ENCODE assay signal across 8 cellular contexts in the genomic region with DNA sequence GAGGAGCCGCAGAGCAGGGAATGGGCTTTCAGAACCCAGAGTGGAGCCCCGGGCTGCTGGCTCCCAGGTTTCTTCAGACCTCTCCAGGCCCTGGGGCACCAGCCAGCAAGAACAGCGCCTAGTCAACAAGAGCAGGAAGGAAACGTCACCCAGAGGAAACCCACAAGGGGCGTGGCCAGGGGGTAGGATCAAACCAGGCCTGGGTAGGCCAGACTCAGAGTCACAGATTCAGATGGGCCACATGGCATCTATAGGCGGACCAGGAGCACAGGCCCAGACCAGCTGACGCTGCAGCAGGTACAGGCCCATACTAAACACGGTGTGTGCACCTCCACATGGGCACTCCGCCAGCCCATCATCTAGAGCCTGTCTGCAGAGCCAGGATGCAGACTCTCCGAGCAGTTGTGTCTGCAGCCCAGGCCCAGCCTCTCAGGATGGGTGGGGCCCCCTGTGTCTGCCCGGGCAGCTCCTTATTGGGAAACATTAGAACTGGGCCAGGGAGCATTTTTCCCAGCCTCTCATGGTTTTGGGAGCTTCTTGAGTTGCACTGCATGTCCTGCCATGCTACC. TPM values are rescaled to one million over a fixed set of nuclear protein-coding genes. Genes with fewer than 3 reads are reported as not detected.
DNase-seq lines count a peak whose midpoint lies in the region; TF ChIP-seq lines count a peak whose summit lies in the region.

A gene (minus strand): TSS at position 127 of the 569 bp plus-strand sequence. CDS start 552 bp downstream, outside the sequence.

- POLR2A ChIA-PET in HEK293T (lab: Yijun Ruan, JAX) = no interaction called here
- POLR2A ChIA-PET in activated CD4-positive, alpha-beta T cell treated with anti-CD3 and anti-CD28 coated beads, Interleukin-2, amount 10 ng/mL, durations not matched to agents 7 days and 5 days (lab: Charles Lee) = interaction anchor here (1.0 kb wide), 1 partner anchor 83 kb away, joined by 3 read pairs; no protein-coding TSS in a partner anchor

- H3K4me1 Mint-ChIP-seq in activated CD4-positive, alpha-beta T cell treated with anti-CD3 and anti-CD28 coated beads, Interleukin-2, amount 10 ng/mL, durations not matched to agents 7 days and 5 days = peaks cover 67% of the 10 kb centered on the region

- H3K9me3 Mint-ChIP-seq in activated CD4-positive, alpha-beta T cell treated with anti-CD3 and anti-CD28 coated beads, Interleukin-2, amount 10 ng/mL, durations not matched to agents 7 days and 5 days = no peaks in the 10 kb centered on the region

- peaks cover 8% of the 10 kb centered on the region for H3K27me3 Mint-ChIP-seq in activated CD4-positive, alpha-beta T cell treated with anti-CD3 and anti-CD28 coated beads, Interleukin-2, amount 10 ng/mL, durations not matched to agents 7 days and 5 days

- peaks cover 41% of the 10 kb centered on the region for H3K36me3 Mint-ChIP-seq in activated CD4-positive, alpha-beta T cell treated with anti-CD3 and anti-CD28 coated beads, Interleukin-2, amount 10 ng/mL, durations not matched to agents 7 days and 5 days (ENCODE audit: low read depth)

- peak within 1 kb of the TSS; percentile 98 for H3K27ac Mint-ChIP-seq in activated CD4-positive, alpha-beta T cell treated with anti-CD3 and anti-CD28 coated beads, Interleukin-2, amount 10 ng/mL, durations not matched to agents 7 days and 5 days

- CTCF ChIA-PET in HEK293T (lab: Yijun Ruan, JAX) = interaction anchor here (1.2 kb wide), 1 partner anchor 46 kb away, joined by 3 read pairs; no protein-coding TSS in a partner anchor
- CTCF ChIA-PET in activated CD4-positive, alpha-beta T cell treated with anti-CD3 and anti-CD28 coated beads, Interleukin-2, amount 10 ng/mL, durations not matched to agents 7 days and 5 days (lab: Charles Lee) = interaction anchor here (0.6 to 1.3 kb wide), 2 partner anchors 840 to 880 kb away, joined by 4 to 6 read pairs; a partner anchor contains a TSS

- peak within 1 kb of the TSS; percentile 76 for H3K4me3 ChIP-seq in GM12865 (ENCODE audit: low read depth, low read length)

- peak within 1 kb of the TSS; percentile 90 for H3K4me3 Mint-ChIP-seq in activated CD4-positive, alpha-beta T cell treated with anti-CD3 and anti-CD28 coated beads, Interleukin-2, amount 10 ng/mL, durations not matched to agents 7 days and 5 days

- no peak for TF ChIP-seq CTCF in GM12865 (IDR thresholded peaks at IDR 0.05; ENCODE audit: insufficient read depth, low read depth, low read length, missing control alignments)

- DNase-seq in GM12865 (ENCODE audit: low read depth) (peak; percentile 93), HEK293T (ENCODE audit: extremely low spot score) (peak; percentile 6), NCI-H2029 (lab: John Stamatoyannopoulos, UW) (peak; percentile 70), dedifferentiated amniotic fluid mesenchymal stem cell (ENCODE audit: extremely low spot score) (peak; percentile 87), medulla oblongata (ENCODE audit: extremely low spot score) (peak; percentile 86), SK-N-DZ (ENCODE audit: low spot score) (no peak)
- peak; percentile 98 for DNase-seq in activated CD4-positive, alpha-beta T cell treated with anti-CD3 and anti-CD28 coated beads, Interleukin-2, amount 10 ng/mL, durations not matched to agents 7 days and 5 days
- DNase-seq in stimulated activated CD8-positive, alpha-beta memory T cell treated with anti-CD3 and anti-CD28 coated beads, Interleukin-12 subunit alpha, Interleukin-12 subunit beta, amount 100 ng/mL, for 4 hours (ENCODE audit: low read depth) = peak; percentile 81

TF ChIP-seq in HEK293T, 16 proteins besides CTCF, POLR2A, EP300 and RAD21:
- TF ChIP-seq, protein P1, sequence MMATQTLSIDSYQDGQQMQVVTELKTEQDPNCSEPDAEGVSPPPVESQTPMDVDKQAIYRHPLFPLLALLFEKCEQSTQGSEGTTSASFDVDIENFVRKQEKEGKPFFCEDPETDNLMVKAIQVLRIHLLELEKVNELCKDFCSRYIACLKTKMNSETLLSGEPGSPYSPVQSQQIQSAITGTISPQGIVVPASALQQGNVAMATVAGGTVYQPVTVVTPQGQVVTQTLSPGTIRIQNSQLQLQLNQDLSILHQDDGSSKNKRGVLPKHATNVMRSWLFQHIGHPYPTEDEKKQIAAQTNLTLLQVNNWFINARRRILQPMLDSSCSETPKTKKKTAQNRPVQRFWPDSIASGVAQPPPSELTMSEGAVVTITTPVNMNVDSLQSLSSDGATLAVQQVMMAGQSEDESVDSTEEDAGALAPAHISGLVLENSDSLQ (IDR thresholded peaks at IDR 0.05) = no peak
- no peak for TF ChIP-seq FOXA1 (IDR thresholded peaks at IDR 0.05)
- no peak for TF ChIP-seq FOXM1 (IDR thresholded peaks at IDR 0.05; ENCODE audit: borderline replicate concordance)
- TF ChIP-seq ZNF384 (IDR thresholded peaks at IDR 0.05) = no peak
- TF ChIP-seq ELF4 (IDR thresholded peaks at IDR 0.05) = no peak
- no peak for TF ChIP-seq CTBP1 (IDR thresholded peaks at IDR 0.05; ENCODE audit: borderline replicate concordance)
- TF ChIP-seq SP1 (IDR thresholded peaks at IDR 0.05) = no peak
- no peak for TF ChIP-seq LEF1 (IDR thresholded peaks at IDR 0.05; ENCODE audit: borderline replicate concordance)
- TF ChIP-seq HDGF (IDR thresholded peaks at IDR 0.05; ENCODE audit: borderline replicate concordance) = no peak
- TF ChIP-seq L3MBTL2 (conservative IDR thresholded peaks at IDR 0.05) = no peak
- TF ChIP-seq SUZ12 (IDR thresholded peaks at IDR 0.05) = no peak
- no peak for TF ChIP-seq TARDBP (IDR thresholded peaks at IDR 0.05)
- TF ChIP-seq FOXK2 (IDR thresholded peaks at IDR 0.05) = no peak
- TF ChIP-seq ARNT (IDR thresholded peaks at IDR 0.05) = no peak
- TF ChIP-seq BHLHE40 (IDR thresholded peaks at IDR 0.05; ENCODE audit: borderline replicate concordance) = no peak
- TF ChIP-seq NFRKB (IDR thresholded peaks at IDR 0.05) = no peak
TF ChIP-seq in HEK293T: peak in this region for 0.

RNA-seq across cellular contexts. Expression of the gene that starts here (rescaled TPM):
- total RNA-seq in activated CD4-positive, alpha-beta T cell treated with anti-CD3 and anti-CD28 coated beads, Interleukin-2, amount 10 ng/mL, durations not matched to agents 7 days and 5 days = 10 to 100 TPM; 81.3 to 82.5 TPM
- 53.0 and 58.4 TPM in 2 replicates for polyA plus RNA-seq in SK-N-DZ (2014; cell fraction: cytosol; rRNA removed)
- polyA plus RNA-seq in SK-N-DZ (2014; cell fraction: nucleus; rRNA removed) = 61.1 and 63.0 TPM in 2 replicates
